In genomic region chr15:76342382-76343201, GRCh38 we compare ENCODE assay signal across 9 cellular contexts. TPM values are rescaled to one million over a fixed set of nuclear protein-coding genes. Genes with fewer than 3 reads are reported as not detected.
A peak's percentile ranks its signal among the peaks of the same experiment; 100 is the strongest.
DNase-seq lines count a peak whose midpoint lies in the region; ATAC-seq lines count a peak whose summit lies in the region.
"Had no signal": no experiment of that assay in that cellular context is flagged by ENCODE, and none has a peak within 500 bp of the region (broad histone marks: within the 10 kb centered on the region; RNA-seq: fewer than 3 reads in every experiment).

No MANE protein-coding gene starts in this region.

- CTCF ChIA-PET in activated CD4-positive, alpha-beta memory T cell treated with anti-CD3 and anti-CD28 coated beads, Interleukin-2, amount 10 ng/mL, durations not matched to agents 7 days and 5 days (lab: Charles Lee): interaction anchor here (0.8 kb wide), 1 partner anchor 23 kb away, joined by 3 read pairs; no protein-coding TSS in a partner anchor
- CTCF ChIA-PET in activated CD4-positive, alpha-beta memory T cell treated with anti-CD3 and anti-CD28 coated beads for 36 hours (lab: Charles Lee): interaction anchor here (1.9 kb wide), 1 partner anchor 107 kb away, joined by 5 read pairs; no protein-coding TSS in a partner anchor
- CTCF ChIA-PET in T-cell (lab: Charles Lee): no interaction called here

- DNase-seq in activated CD4-positive, alpha-beta memory T cell treated with anti-CD3 and anti-CD28 coated beads, Interleukin-2, amount 10 ng/mL, durations not matched to agents 7 days and 5 days: no peak
- DNase-seq in activated CD4-positive, alpha-beta memory T cell treated with anti-CD3 and anti-CD28 coated beads for 36 hours: no peak
- DNase-seq in T-cell (peak in 1 of 34 experiments; percentile 10), LoVo (ENCODE audit: low spot score) (no peak)
- DNase-seq in stimulated activated effector memory CD8-positive, alpha-beta T cell treated with anti-CD3 and anti-CD28 coated beads, Interleukin-12 subunit alpha, Interleukin-12 subunit beta, amount 100 ng/mL, for 72 hours (ENCODE audit: low spot score in 2 of 2): no peak
- DNase-seq: NCI-H146 had no signal

- peaks cover 2% of the 10 kb centered on the region for H3K9me3 ChIP-seq in iPS-18c (ENCODE audit: control insufficient read depth, insufficient read depth, low read length)

- H3K4me1 Mint-ChIP-seq in activated CD4-positive, alpha-beta memory T cell treated with anti-CD3 and anti-CD28 coated beads, Interleukin-2, amount 10 ng/mL, durations not matched to agents 7 days and 5 days: peaks cover 49% of the 10 kb centered on the region
- peaks cover 50% of the 10 kb centered on the region for H3K4me1 Mint-ChIP-seq in activated CD4-positive, alpha-beta memory T cell treated with anti-CD3 and anti-CD28 coated beads for 36 hours (ENCODE audit: low read depth)
- H3K4me1 Mint-ChIP-seq in T-cell: peaks cover 50 to 60% (median 52%) of the 10 kb centered on the region in 3 donors
- peaks cover 48% of the 10 kb centered on the region for H3K4me1 Mint-ChIP-seq in stimulated activated effector memory CD8-positive, alpha-beta T cell treated with anti-CD3 and anti-CD28 coated beads, Interleukin-12 subunit alpha, Interleukin-12 subunit beta, amount 100 ng/mL, for 72 hours

- H3K9me3 Mint-ChIP-seq in activated CD4-positive, alpha-beta memory T cell treated with anti-CD3 and anti-CD28 coated beads, Interleukin-2, amount 10 ng/mL, durations not matched to agents 7 days and 5 days: no peaks in the 10 kb centered on the region
- no peaks in the 10 kb centered on the region for H3K9me3 Mint-ChIP-seq in activated CD4-positive, alpha-beta memory T cell treated with anti-CD3 and anti-CD28 coated beads for 36 hours
- H3K9me3 Mint-ChIP-seq in T-cell: no peaks in the 10 kb centered on the region
- no peaks in the 10 kb centered on the region for H3K9me3 Mint-ChIP-seq in stimulated activated effector memory CD8-positive, alpha-beta T cell treated with anti-CD3 and anti-CD28 coated beads, Interleukin-12 subunit alpha, Interleukin-12 subunit beta, amount 100 ng/mL, for 72 hours

- H3K27ac Mint-ChIP-seq in activated CD4-positive, alpha-beta memory T cell treated with anti-CD3 and anti-CD28 coated beads, Interleukin-2, amount 10 ng/mL, durations not matched to agents 7 days and 5 days: no peak overlapping the region
- no peak overlapping the region for H3K27ac Mint-ChIP-seq in activated CD4-positive, alpha-beta memory T cell treated with anti-CD3 and anti-CD28 coated beads for 36 hours
- no peak overlapping the region for H3K27ac Mint-ChIP-seq in T-cell
- H3K27ac Mint-ChIP-seq in stimulated activated effector memory CD8-positive, alpha-beta T cell treated with anti-CD3 and anti-CD28 coated beads, Interleukin-12 subunit alpha, Interleukin-12 subunit beta, amount 100 ng/mL, for 72 hours: no peak overlapping the region

- H3K36me3 Mint-ChIP-seq in activated CD4-positive, alpha-beta memory T cell treated with anti-CD3 and anti-CD28 coated beads, Interleukin-2, amount 10 ng/mL, durations not matched to agents 7 days and 5 days (ENCODE audit: low read depth): peaks cover 32% of the 10 kb centered on the region
- peaks cover 2% of the 10 kb centered on the region for H3K36me3 Mint-ChIP-seq in activated CD4-positive, alpha-beta memory T cell treated with anti-CD3 and anti-CD28 coated beads for 36 hours
- H3K36me3 Mint-ChIP-seq in T-cell: peaks cover under 1% of the 10 kb centered on the region
- peaks cover 5% of the 10 kb centered on the region for H3K36me3 Mint-ChIP-seq in stimulated activated effector memory CD8-positive, alpha-beta T cell treated with anti-CD3 and anti-CD28 coated beads, Interleukin-12 subunit alpha, Interleukin-12 subunit beta, amount 100 ng/mL, for 72 hours

- ATAC-seq in T-cell (replicated peaks in 1 of 4) (no peak), GM19463 (IDR thresholded peaks at IDR 0.05; ENCODE audit: unreplicated experiment) (no peak), GM19324 (IDR thresholded peaks at IDR 0.05; ENCODE audit: low FRiP score, unreplicated experiment) (no peak)
- ATAC-seq in stimulated activated effector memory CD8-positive, alpha-beta T cell treated with anti-CD3 and anti-CD28 coated beads, Interleukin-12 subunit alpha, Interleukin-12 subunit beta, amount 100 ng/mL, for 72 hours: no peak

- intact Hi-C loops in activated CD4-positive, alpha-beta memory T cell treated with anti-CD3 and anti-CD28 coated beads for 36 hours (cut with micrococcal nuclease): no loop called here

- H3K4me3 Mint-ChIP-seq in activated CD4-positive, alpha-beta memory T cell treated with anti-CD3 and anti-CD28 coated beads, Interleukin-2, amount 10 ng/mL, durations not matched to agents 7 days and 5 days: peak overlapping the region; percentile 30
- H3K4me3 Mint-ChIP-seq in activated CD4-positive, alpha-beta memory T cell treated with anti-CD3 and anti-CD28 coated beads for 36 hours: no peak overlapping the region
- peak overlapping the region in 2 of 3 donors; percentile 63 to 94 for H3K4me3 Mint-ChIP-seq in T-cell
- peak overlapping the region; percentile 91 for H3K4me3 Mint-ChIP-seq in stimulated activated effector memory CD8-positive, alpha-beta T cell treated with anti-CD3 and anti-CD28 coated beads, Interleukin-12 subunit alpha, Interleukin-12 subunit beta, amount 100 ng/mL, for 72 hours

- peaks cover 76% of the 10 kb centered on the region for H3K27me3 Mint-ChIP-seq in activated CD4-positive, alpha-beta memory T cell treated with anti-CD3 and anti-CD28 coated beads, Interleukin-2, amount 10 ng/mL, durations not matched to agents 7 days and 5 days
- peaks cover 69% of the 10 kb centered on the region for H3K27me3 Mint-ChIP-seq in activated CD4-positive, alpha-beta memory T cell treated with anti-CD3 and anti-CD28 coated beads for 36 hours
- H3K27me3 Mint-ChIP-seq in T-cell: peaks cover 56 to 78% of the 10 kb centered on the region in 2 donors

- POLR2A ChIA-PET in activated CD4-positive, alpha-beta memory T cell treated with anti-CD3 and anti-CD28 coated beads, Interleukin-2, amount 10 ng/mL, durations not matched to agents 7 days and 5 days (lab: Charles Lee): no interaction called here
- POLR2A ChIA-PET in activated CD4-positive, alpha-beta memory T cell treated with anti-CD3 and anti-CD28 coated beads for 36 hours (lab: Charles Lee): no interaction called here
- POLR2A ChIA-PET in T-cell (lab: Charles Lee): no interaction called here

- peak overlapping the region; percentile 20; the same call in 1 of the 2 replicates for H3K4me3 ChIP-seq in iPS-18c (ENCODE audit: insufficient read depth, low read depth, low read length)

RNA-seq across cellular contexts. Expression of gene ISL2, which starts 6.0 kb away (rescaled TPM):
- total RNA-seq in activated CD4-positive, alpha-beta memory T cell treated with anti-CD3 and anti-CD28 coated beads, Interleukin-2, amount 10 ng/mL, durations not matched to agents 7 days and 5 days: 1 to 10 TPM; 3.7 TPM
- total RNA-seq in activated CD4-positive, alpha-beta memory T cell treated with anti-CD3 and anti-CD28 coated beads for 36 hours: under 1 TPM; 0.15 to 0.19 TPM
- under 1 TPM in 3 of 5 donors, not detected in 2; 0.23 to 0.44 (median 0.26) TPM for total RNA-seq in T-cell

RNA-seq across cellular contexts. Expression of gene ETFA, which starts 31.3 kb away (rescaled TPM):
- 100 to 1,000 TPM; 109 to 112 TPM for total RNA-seq in activated CD4-positive, alpha-beta memory T cell treated with anti-CD3 and anti-CD28 coated beads, Interleukin-2, amount 10 ng/mL, durations not matched to agents 7 days and 5 days
- total RNA-seq in activated CD4-positive, alpha-beta memory T cell treated with anti-CD3 and anti-CD28 coated beads for 36 hours: 100 to 1,000 TPM; 169 to 173 TPM
- 10 to 100 TPM; 34.6 to 53.9 (median 50.4) TPM for total RNA-seq in T-cell

Comparison
In these comparisons a context has a peak if more than half of its experiments do, and no peak if none do; other contexts are left out.
1. CTCF ChIA-PET loops: an anchor here in activated CD4-positive, alpha-beta memory T cell treated with anti-CD3 and anti-CD28 coated beads, Interleukin-2, amount 10 ng/mL, durations not matched to agents 7 days and 5 days (0.8 kb wide) and activated CD4-positive, alpha-beta memory T cell treated with anti-CD3 and anti-CD28 coated beads for 36 hours (1.9 kb wide); none called in T-cell.